23 cellular contexts compared by ENCODE assay signal in genomic region chr4:165668694-165669093, GRCh38.
A peak's percentile ranks its signal among the peaks of the same experiment; 100 is the strongest.
DNase-seq lines count a peak whose midpoint lies in the region; ATAC-seq and TF ChIP-seq lines count a peak whose summit lies in the region.
"Had no signal": no experiment of that assay in that cellular context is flagged by ENCODE, and none has a peak within 500 bp of the region (broad histone marks: within the 10 kb centered on the region; RNA-seq: fewer than 3 reads in every experiment).

No MANE protein-coding gene starts in this region.

- H3K36me3 Mint-ChIP-seq in activated naive CD4-positive, alpha-beta T cell treated with anti-CD3 and anti-CD28 coated beads for 36 hours (ENCODE audit: low read depth), result no peaks in the 10 kb centered on the region
- H3K36me3 Mint-ChIP-seq: activated CD8-positive, alpha-beta memory T cell treated with anti-CD3 and anti-CD28 coated beads, Interleukin-2, amount 10 ng/mL, durations not matched to agents 7 days and 5 days; activated naive CD8-positive, alpha-beta T cell treated with anti-CD3 and anti-CD28 coated beads, Interleukin-2, amount 10 ng/mL, durations not matched to agents 7 days and 5 days; type B pancreatic cell had no signal

- intact Hi-C loops in right cardiac atrium (cut with DNase I), result no loop called here
- intact Hi-C loops in heart left ventricle (cut with DNase I), result no loop called here
- intact Hi-C loops in activated naive CD4-positive, alpha-beta T cell treated with anti-CD3 and anti-CD28 coated beads for 36 hours (cut with micrococcal nuclease), result no loop called here

- H3K9me3 Mint-ChIP-seq in activated naive CD4-positive, alpha-beta T cell treated with anti-CD3 and anti-CD28 coated beads for 36 hours, result no peaks in the 10 kb centered on the region
- H3K9me3 Mint-ChIP-seq: activated naive CD8-positive, alpha-beta T cell treated with anti-CD3 and anti-CD28 coated beads, Interleukin-2, amount 10 ng/mL, durations not matched to agents 7 days and 5 days; dendritic cell treated with granulocyte-macrophage colony-stimulating factor and Interleukin-4, amounts not matched to agents 40 ng/mL and 50 ng/mL, for 4 days; type B pancreatic cell had no signal

- TF ChIP-seq POLR2A in heart left ventricle (IDR thresholded peaks at IDR 0.05), result no peak

- CTCF ChIA-PET in activated naive CD4-positive, alpha-beta T cell treated with anti-CD3 and anti-CD28 coated beads for 36 hours (lab: Charles Lee), result no interaction called here

- H3K27ac ChIP-seq in right cardiac atrium (ENCODE audit: low read length) (no peak overlapping the region), heart left ventricle (no peak overlapping the region)
- H3K27ac ChIP-seq: ovary, stomach had no signal

- H3K4me3 ChIP-seq in right cardiac atrium (ENCODE audit: low read length) (no peak overlapping the region), heart left ventricle (no peak overlapping the region), epithelial cell of esophagus (ENCODE audit: low read length) (no peak overlapping the region)
- H3K4me3 ChIP-seq: MG63, ovary, stomach had no signal

- H3K4me3 Mint-ChIP-seq in activated naive CD4-positive, alpha-beta T cell treated with anti-CD3 and anti-CD28 coated beads for 36 hours, result no peak overlapping the region
- H3K4me3 Mint-ChIP-seq: activated CD8-positive, alpha-beta memory T cell treated with anti-CD3 and anti-CD28 coated beads, Interleukin-2, amount 10 ng/mL, durations not matched to agents 7 days and 5 days; activated naive CD8-positive, alpha-beta T cell treated with anti-CD3 and anti-CD28 coated beads, Interleukin-2, amount 10 ng/mL, durations not matched to agents 7 days and 5 days; dendritic cell treated with granulocyte-macrophage colony-stimulating factor and Interleukin-4, amounts not matched to agents 40 ng/mL and 50 ng/mL, for 4 days; type B pancreatic cell had no signal

- ATAC-seq in right cardiac atrium, result peak; percentile 37 to 41
- ATAC-seq in heart left ventricle, result no peak
- ATAC-seq in GM19397 (IDR thresholded peaks at IDR 0.05; ENCODE audit: unreplicated experiment), result no peak
- ATAC-seq: activated CD8-positive, alpha-beta memory T cell treated with anti-CD3 and anti-CD28 coated beads, Interleukin-2, amount 10 ng/mL, durations not matched to agents 7 days and 5 days; HCT116 had no signal

- no peak overlapping the region for H3K27ac Mint-ChIP-seq in activated naive CD4-positive, alpha-beta T cell treated with anti-CD3 and anti-CD28 coated beads for 36 hours
- H3K27ac Mint-ChIP-seq: activated CD8-positive, alpha-beta memory T cell treated with anti-CD3 and anti-CD28 coated beads, Interleukin-2, amount 10 ng/mL, durations not matched to agents 7 days and 5 days; activated naive CD8-positive, alpha-beta T cell treated with anti-CD3 and anti-CD28 coated beads, Interleukin-2, amount 10 ng/mL, durations not matched to agents 7 days and 5 days; dendritic cell treated with granulocyte-macrophage colony-stimulating factor and Interleukin-4, amounts not matched to agents 40 ng/mL and 50 ng/mL, for 4 days; type B pancreatic cell had no signal

- WGBS in right cardiac atrium, result 26% methylated on average over 2 of the region's 2 CpGs
- 21 to 39% (median 27%) methylated on average over 2 of the region's 2 CpGs for WGBS in heart left ventricle, 4 donors

- H3K36me3 ChIP-seq in heart left ventricle, result no peaks in the 10 kb centered on the region
- H3K36me3 ChIP-seq: MG63, ovary, stomach had no signal

- H3K27me3 Mint-ChIP-seq in activated naive CD4-positive, alpha-beta T cell treated with anti-CD3 and anti-CD28 coated beads for 36 hours (ENCODE audit: low read depth), result no peaks in the 10 kb centered on the region
- H3K27me3 Mint-ChIP-seq: activated CD8-positive, alpha-beta memory T cell treated with anti-CD3 and anti-CD28 coated beads, Interleukin-2, amount 10 ng/mL, durations not matched to agents 7 days and 5 days; activated naive CD8-positive, alpha-beta T cell treated with anti-CD3 and anti-CD28 coated beads, Interleukin-2, amount 10 ng/mL, durations not matched to agents 7 days and 5 days; dendritic cell treated with granulocyte-macrophage colony-stimulating factor and Interleukin-4, amounts not matched to agents 40 ng/mL and 50 ng/mL, for 4 days; type B pancreatic cell had no signal

- TF ChIP-seq CTCF in heart left ventricle (IDR thresholded peaks at IDR 0.05) (no peak), epithelial cell of esophagus (IDR thresholded peaks at IDR 0.05; ENCODE audit: insufficient read depth, low read depth, low read length, missing control alignments) (no peak)

- no peaks in the 10 kb centered on the region for H3K4me1 Mint-ChIP-seq in activated naive CD4-positive, alpha-beta T cell treated with anti-CD3 and anti-CD28 coated beads for 36 hours (ENCODE audit: low read depth)
- H3K4me1 Mint-ChIP-seq: activated CD8-positive, alpha-beta memory T cell treated with anti-CD3 and anti-CD28 coated beads, Interleukin-2, amount 10 ng/mL, durations not matched to agents 7 days and 5 days; activated naive CD8-positive, alpha-beta T cell treated with anti-CD3 and anti-CD28 coated beads, Interleukin-2, amount 10 ng/mL, durations not matched to agents 7 days and 5 days had no signal

- H3K9me3 ChIP-seq in right cardiac atrium (ENCODE audit: control insufficient read depth, low read length), result no peaks in the 10 kb centered on the region
- H3K9me3 ChIP-seq in heart left ventricle, result no peaks in the 10 kb centered on the region
- H3K9me3 ChIP-seq: MG63, ovary, stomach had no signal

- no peaks in the 10 kb centered on the region for H3K27me3 ChIP-seq in right cardiac atrium (ENCODE audit: control insufficient read depth, insufficient read depth)
- no peaks in the 10 kb centered on the region for H3K27me3 ChIP-seq in heart left ventricle
- H3K27me3 ChIP-seq: MG63, ovary, stomach had no signal

- H3K4me1 ChIP-seq in right cardiac atrium (ENCODE audit: control insufficient read depth, insufficient read depth, low read length), result no peaks in the 10 kb centered on the region
- no peaks in the 10 kb centered on the region for H3K4me1 ChIP-seq in heart left ventricle
- H3K4me1 ChIP-seq: stomach had no signal

- DNase-seq in right cardiac atrium (no peak), heart left ventricle (no peak), epithelial cell of esophagus (ENCODE audit: low read depth) (peak; percentile 35), kidney tubule cell (ENCODE audit: low spot score) (peak; percentile 53), NCI-H1048 (lab: John Stamatoyannopoulos, UW) (no peak), hypothalamus (lab: John Stamatoyannopoulos, UW) (no peak)
- DNase-seq in activated naive CD4-positive, alpha-beta T cell treated with anti-CD3 and anti-CD28 coated beads for 36 hours, result no peak
- DNase-seq: activated CD4-positive, alpha-beta T cell treated with anti-CD3 and anti-CD28 coated beads for 48 hours; activated CD8-positive, alpha-beta memory T cell treated with anti-CD3 and anti-CD28 coated beads, Interleukin-2, amount 10 ng/mL, durations not matched to agents 7 days and 5 days; activated naive CD8-positive, alpha-beta T cell treated with anti-CD3 and anti-CD28 coated beads, Interleukin-2, amount 10 ng/mL, durations not matched to agents 7 days and 5 days; C1 segment of cervical spinal cord; MG63; NCI-H1694; NCI-H345; NK-92 treated with Interleukin-12 subunit alpha and Interleukin-12 subunit beta, amount 100 ng/mL, for 24 hours; ovary; RPMI8226; stimulated activated CD4-positive, alpha-beta T cell treated with anti-CD3 and anti-CD28 coated beads, Interleukin-2, amount 100 ng/mL, for 24 hours; stomach had no signal

Comparison
In these comparisons a context has a peak if more than half of its experiments do, and no peak if none do; other contexts are left out.
1. ATAC-seq: peak in right cardiac atrium (2 of 2); none in heart left ventricle (0 of 4) and GM19397 (single experiment).
2. DNase-seq: peak in epithelial cell of esophagus (single experiment) and kidney tubule cell (single experiment); none in right cardiac atrium (0 of 3), heart left ventricle (0 of 5), NCI-H1048 (single experiment), activated naive CD4-positive, alpha-beta T cell treated with anti-CD3 and anti-CD28 coated beads for 36 hours (single experiment) and hypothalamus (0 of 51).